1 cellular context compared by ENCODE assay signal in the genomic region with DNA sequence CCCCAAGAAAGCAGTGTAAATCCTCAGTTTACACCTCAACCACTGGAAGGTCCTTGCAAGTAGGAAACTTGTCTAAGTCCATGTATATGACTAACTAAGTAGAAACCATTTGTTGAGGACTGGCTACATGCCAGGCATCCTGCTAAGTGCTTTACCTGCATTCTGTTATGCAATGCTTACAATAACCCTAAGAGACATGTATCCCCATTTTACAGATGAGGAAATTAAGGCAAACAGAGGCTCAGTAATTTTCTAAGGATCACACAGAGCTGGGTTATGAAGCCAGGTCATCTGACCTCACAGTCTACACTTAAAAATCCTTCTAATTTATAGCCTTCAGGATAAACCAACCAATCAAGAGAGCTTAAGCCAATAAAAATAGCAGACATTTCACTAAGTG.
TF ChIP-seq lines count a peak whose summit lies in the region.

No MANE protein-coding gene starts in this region.

TF ChIP-seq in GM23338, 12 proteins besides CTCF, POLR2A, EP300 and RAD21:
- TF ChIP-seq, protein P1, sequence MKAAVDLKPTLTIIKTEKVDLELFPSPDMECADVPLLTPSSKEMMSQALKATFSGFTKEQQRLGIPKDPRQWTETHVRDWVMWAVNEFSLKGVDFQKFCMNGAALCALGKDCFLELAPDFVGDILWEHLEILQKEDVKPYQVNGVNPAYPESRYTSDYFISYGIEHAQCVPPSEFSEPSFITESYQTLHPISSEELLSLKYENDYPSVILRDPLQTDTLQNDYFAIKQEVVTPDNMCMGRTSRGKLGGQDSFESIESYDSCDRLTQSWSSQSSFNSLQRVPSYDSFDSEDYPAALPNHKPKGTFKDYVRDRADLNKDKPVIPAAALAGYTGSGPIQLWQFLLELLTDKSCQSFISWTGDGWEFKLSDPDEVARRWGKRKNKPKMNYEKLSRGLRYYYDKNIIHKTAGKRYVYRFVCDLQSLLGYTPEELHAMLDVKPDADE (IDR thresholded peaks at IDR 0.05), result no peak
- TF ChIP-seq STAT1 (IDR thresholded peaks at IDR 0.05; ENCODE audit: unreplicated experiment), result no peak
- TF ChIP-seq, protein P2, sequence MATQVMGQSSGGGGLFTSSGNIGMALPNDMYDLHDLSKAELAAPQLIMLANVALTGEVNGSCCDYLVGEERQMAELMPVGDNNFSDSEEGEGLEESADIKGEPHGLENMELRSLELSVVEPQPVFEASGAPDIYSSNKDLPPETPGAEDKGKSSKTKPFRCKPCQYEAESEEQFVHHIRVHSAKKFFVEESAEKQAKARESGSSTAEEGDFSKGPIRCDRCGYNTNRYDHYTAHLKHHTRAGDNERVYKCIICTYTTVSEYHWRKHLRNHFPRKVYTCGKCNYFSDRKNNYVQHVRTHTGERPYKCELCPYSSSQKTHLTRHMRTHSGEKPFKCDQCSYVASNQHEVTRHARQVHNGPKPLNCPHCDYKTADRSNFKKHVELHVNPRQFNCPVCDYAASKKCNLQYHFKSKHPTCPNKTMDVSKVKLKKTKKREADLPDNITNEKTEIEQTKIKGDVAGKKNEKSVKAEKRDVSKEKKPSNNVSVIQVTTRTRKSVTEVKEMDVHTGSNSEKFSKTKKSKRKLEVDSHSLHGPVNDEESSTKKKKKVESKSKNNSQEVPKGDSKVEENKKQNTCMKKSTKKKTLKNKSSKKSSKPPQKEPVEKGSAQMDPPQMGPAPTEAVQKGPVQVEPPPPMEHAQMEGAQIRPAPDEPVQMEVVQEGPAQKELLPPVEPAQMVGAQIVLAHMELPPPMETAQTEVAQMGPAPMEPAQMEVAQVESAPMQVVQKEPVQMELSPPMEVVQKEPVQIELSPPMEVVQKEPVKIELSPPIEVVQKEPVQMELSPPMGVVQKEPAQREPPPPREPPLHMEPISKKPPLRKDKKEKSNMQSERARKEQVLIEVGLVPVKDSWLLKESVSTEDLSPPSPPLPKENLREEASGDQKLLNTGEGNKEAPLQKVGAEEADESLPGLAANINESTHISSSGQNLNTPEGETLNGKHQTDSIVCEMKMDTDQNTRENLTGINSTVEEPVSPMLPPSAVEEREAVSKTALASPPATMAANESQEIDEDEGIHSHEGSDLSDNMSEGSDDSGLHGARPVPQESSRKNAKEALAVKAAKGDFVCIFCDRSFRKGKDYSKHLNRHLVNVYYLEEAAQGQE (IDR thresholded peaks at IDR 0.05; ENCODE audit: unreplicated experiment), result no peak
TF ChIP-seq in GM23338: peak in this region for 0.
